Comparison of ENCODE assay signal across 9 cellular contexts in the genomic region with DNA sequence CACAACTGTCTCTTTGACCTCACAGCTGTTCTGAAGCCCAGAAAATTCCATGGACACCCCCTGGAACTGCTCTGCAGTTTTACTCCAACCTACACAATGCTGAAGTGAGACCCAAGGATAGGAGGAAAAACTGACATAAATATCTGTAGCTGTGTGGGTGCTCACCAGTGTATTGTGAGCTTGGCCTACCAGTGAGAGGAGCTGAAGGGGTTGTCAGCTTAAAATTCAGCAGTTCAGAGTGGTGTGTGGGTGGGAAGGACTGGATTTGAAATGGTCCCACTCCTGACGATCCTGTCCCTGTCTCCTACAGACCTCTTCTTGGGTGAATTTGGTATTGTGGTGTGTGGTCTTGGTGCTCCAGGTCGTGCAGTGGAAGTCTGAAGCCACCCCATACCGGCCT. TPM values are rescaled to one million over a fixed set of nuclear protein-coding genes. Genes with fewer than 3 reads are reported as not detected.
A peak's percentile ranks its signal among the peaks of the same experiment; 100 is the strongest.
DNase-seq lines count a peak whose midpoint lies in the region; ATAC-seq and TF ChIP-seq lines count a peak whose summit lies in the region.
"Had no signal": no experiment of that assay in that cellular context is flagged by ENCODE, and none has a peak within 500 bp of the region (broad histone marks: within the 10 kb centered on the region; RNA-seq: fewer than 3 reads in every experiment).

No MANE protein-coding gene starts in this region.

- H3K4me1 ChIP-seq in PC-9 (replicated peaks; ENCODE audit: insufficient read depth) (peaks cover 37% of the 10 kb centered on the region), HAP-1 (peaks cover 9% of the 10 kb centered on the region)

- in situ Hi-C loops in HAP-1 (cut with MboI; ENCODE audit: low sequenced_read_pairs): no loop called here

- H3K4me3 ChIP-seq in PC-9 (no peak overlapping the region), HAP-1 (no peak overlapping the region)

- CTCF ChIA-PET in activated naive CD4-positive, alpha-beta T cell treated with anti-CD3 and anti-CD28 coated beads, Interleukin-2, amount 10 ng/mL, durations not matched to agents 7 days and 5 days (lab: Charles Lee): interaction anchor here (0.8 to 4.2 kb wide), 3 partner anchors 16 to 92 kb away, joined by 3 to 32 read pairs (median 4); a partner anchor contains a TSS
- CTCF ChIA-PET in PC-9 (lab: Charles Lee): interaction anchor here (0.6 kb wide), 1 partner anchor 126 kb away, joined by 3 read pairs; no protein-coding TSS in a partner anchor

- no peak for DNase-seq in activated naive CD4-positive, alpha-beta T cell treated with anti-CD3 and anti-CD28 coated beads, Interleukin-2, amount 10 ng/mL, durations not matched to agents 7 days and 5 days
- no peak for DNase-seq in activated naive CD4-positive, alpha-beta T cell (lab: John Stamatoyannopoulos, UW)
- DNase-seq in PC-9 (peak in 1 of 2 experiments; percentile 9), HAP-1 (ENCODE audit: low spot score in 2 of 2) (no peak), NCI-H2227 (lab: John Stamatoyannopoulos, UW; ENCODE audit: unreplicated experiment) (no peak)
- DNase-seq in central memory CD8-positive, alpha-beta T cell (ENCODE audit: low spot score in 2 of 2): no peak
- DNase-seq in stimulated activated effector memory CD8-positive, alpha-beta T cell treated with anti-CD3 and anti-CD28 coated beads, Interleukin-12 subunit alpha, Interleukin-12 subunit beta, amount 100 ng/mL, for 72 hours (ENCODE audit: low spot score in 2 of 2): no peak
- DNase-seq: NCI-H1930 had no signal

- H3K4me2 ChIP-seq in PC-9: peak overlapping the region; percentile 80

- H3K9me2 ChIP-seq in PC-9 (ENCODE audit: insufficient read depth): no peaks in the 10 kb centered on the region

- H3K36me3 Mint-ChIP-seq in activated naive CD4-positive, alpha-beta T cell treated with anti-CD3 and anti-CD28 coated beads, Interleukin-2, amount 10 ng/mL, durations not matched to agents 7 days and 5 days: peaks cover 56% of the 10 kb centered on the region
- H3K36me3 Mint-ChIP-seq in central memory CD8-positive, alpha-beta T cell (ENCODE audit: insufficient read depth): peaks cover 39% of the 10 kb centered on the region
- peaks cover 82% of the 10 kb centered on the region for H3K36me3 Mint-ChIP-seq in stimulated activated effector memory CD8-positive, alpha-beta T cell treated with anti-CD3 and anti-CD28 coated beads, Interleukin-12 subunit alpha, Interleukin-12 subunit beta, amount 100 ng/mL, for 72 hours

- H3K79me2 ChIP-seq in PC-9 (ENCODE audit: low read depth): peaks cover 49% of the 10 kb centered on the region

- no peak for ATAC-seq in central memory CD8-positive, alpha-beta T cell (replicated peaks; ENCODE audit: extremely low read depth, poor library complexity, severe bottlenecking)
- ATAC-seq in stimulated activated effector memory CD8-positive, alpha-beta T cell treated with anti-CD3 and anti-CD28 coated beads, Interleukin-12 subunit alpha, Interleukin-12 subunit beta, amount 100 ng/mL, for 72 hours: no peak
- no peak for ATAC-seq in HG03442 (IDR thresholded peaks at IDR 0.05; ENCODE audit: unreplicated experiment)

- peak overlapping the region; percentile 98 for H3K27ac Mint-ChIP-seq in activated naive CD4-positive, alpha-beta T cell treated with anti-CD3 and anti-CD28 coated beads, Interleukin-2, amount 10 ng/mL, durations not matched to agents 7 days and 5 days
- peak overlapping the region; percentile 74 for H3K27ac Mint-ChIP-seq in central memory CD8-positive, alpha-beta T cell (ENCODE audit: low read depth)
- peak overlapping the region; percentile 88 for H3K27ac Mint-ChIP-seq in stimulated activated effector memory CD8-positive, alpha-beta T cell treated with anti-CD3 and anti-CD28 coated beads, Interleukin-12 subunit alpha, Interleukin-12 subunit beta, amount 100 ng/mL, for 72 hours

- H3K9me3 Mint-ChIP-seq in activated naive CD4-positive, alpha-beta T cell treated with anti-CD3 and anti-CD28 coated beads, Interleukin-2, amount 10 ng/mL, durations not matched to agents 7 days and 5 days: no peaks in the 10 kb centered on the region
- no peaks in the 10 kb centered on the region for H3K9me3 Mint-ChIP-seq in central memory CD8-positive, alpha-beta T cell
- no peaks in the 10 kb centered on the region for H3K9me3 Mint-ChIP-seq in stimulated activated effector memory CD8-positive, alpha-beta T cell treated with anti-CD3 and anti-CD28 coated beads, Interleukin-12 subunit alpha, Interleukin-12 subunit beta, amount 100 ng/mL, for 72 hours

- H4K20me1 ChIP-seq in PC-9 (ENCODE audit: insufficient read depth): peaks cover 13% of the 10 kb centered on the region; the same call in 1 of the 2 replicates

- intact Hi-C loops in PC-9 (cut with micrococcal nuclease; ENCODE audit: unreplicated experiment): loop anchor here (5.0 kb wide), 5 partner anchors 62 to 397 kb away; a partner anchor contains a TSS

- TF ChIP-seq CTCF in PC-9 (conservative IDR thresholded peaks at IDR 0.05): no peak

- H3K27ac ChIP-seq in PC-9: 0 out of 2 replicates have a peak overlapping the region, but pooled peaks have one; percentile 1

- POLR2A ChIA-PET in PC-9 (lab: Charles Lee; ENCODE audit: unreplicated experiment): interaction anchor here (0.6 kb wide), 1 partner anchor 66 kb away, joined by 4 read pairs; no protein-coding TSS in a partner anchor

- H3K4me3 Mint-ChIP-seq in activated naive CD4-positive, alpha-beta T cell treated with anti-CD3 and anti-CD28 coated beads, Interleukin-2, amount 10 ng/mL, durations not matched to agents 7 days and 5 days: peak overlapping the region; percentile 96
- H3K4me3 Mint-ChIP-seq in central memory CD8-positive, alpha-beta T cell: peak overlapping the region; percentile 97
- peak overlapping the region; percentile 92 for H3K4me3 Mint-ChIP-seq in stimulated activated effector memory CD8-positive, alpha-beta T cell treated with anti-CD3 and anti-CD28 coated beads, Interleukin-12 subunit alpha, Interleukin-12 subunit beta, amount 100 ng/mL, for 72 hours

- H3F3A ChIP-seq in PC-9 (ENCODE audit: insufficient read depth, low read depth): peaks cover 81% of the 10 kb centered on the region

- BruUV-seq in PC-9 (replicated peaks; lab: Mats Ljungman, UMichigan): no TSS peak

- H3K27me3 Mint-ChIP-seq in activated naive CD4-positive, alpha-beta T cell treated with anti-CD3 and anti-CD28 coated beads, Interleukin-2, amount 10 ng/mL, durations not matched to agents 7 days and 5 days: no peaks in the 10 kb centered on the region
- no peaks in the 10 kb centered on the region for H3K27me3 Mint-ChIP-seq in central memory CD8-positive, alpha-beta T cell

- H3K4me1 Mint-ChIP-seq in activated naive CD4-positive, alpha-beta T cell treated with anti-CD3 and anti-CD28 coated beads, Interleukin-2, amount 10 ng/mL, durations not matched to agents 7 days and 5 days: peaks cover 56% of the 10 kb centered on the region
- peaks cover 53% of the 10 kb centered on the region for H3K4me1 Mint-ChIP-seq in central memory CD8-positive, alpha-beta T cell
- H3K4me1 Mint-ChIP-seq in stimulated activated effector memory CD8-positive, alpha-beta T cell treated with anti-CD3 and anti-CD28 coated beads, Interleukin-12 subunit alpha, Interleukin-12 subunit beta, amount 100 ng/mL, for 72 hours: peaks cover 47% of the 10 kb centered on the region

- H3K9me3 ChIP-seq in PC-9 (ENCODE audit: insufficient read depth, low read depth): no peaks in the 10 kb centered on the region
- H3K9me3 ChIP-seq in HAP-1: no peaks in the 10 kb centered on the region

- no peak overlapping the region for H2AFZ ChIP-seq in PC-9

- H3K27me3 ChIP-seq in PC-9 (ENCODE audit: insufficient read depth, low read depth) (no peaks in the 10 kb centered on the region), HAP-1 (ENCODE audit: low read depth) (no peaks in the 10 kb centered on the region)

- H3K36me3 ChIP-seq in PC-9 (ENCODE audit: low read depth) (peaks cover 27% of the 10 kb centered on the region), HAP-1 (replicated peaks) (peaks cover 57% of the 10 kb centered on the region)

RNA-seq across cellular contexts. Expression of a gene that starts 2.2 kb away (rescaled TPM):
- 17.9 and 22.6 TPM in 2 replicates for total RNA-seq in PC-9 (2021)

RNA-seq across cellular contexts. Expression of a gene that starts 2.4 kb away (rescaled TPM):
- 45.5 and 48.3 TPM in 2 replicates for total RNA-seq in PC-9 (2021)

RNA-seq across cellular contexts. Expression of a gene that starts 15.7 kb away (rescaled TPM):
- total RNA-seq in PC-9 (2021): 45.6 and 56.1 TPM in 2 replicates

RNA-seq across cellular contexts. Expression of a gene that starts 18.4 kb away (rescaled TPM):
- 31.2 and 36.4 TPM in 2 replicates for total RNA-seq in PC-9 (2021)

RNA-seq across cellular contexts. Expression of a gene that starts 28.2 kb away (rescaled TPM):
- 131 and 155 TPM in 2 replicates for total RNA-seq in PC-9 (2021)
